In genomic region chr19:16185123-16185924, GRCh38 we compare ENCODE assay signal across 8 cellular contexts. TPM values are rescaled to one million over a fixed set of nuclear protein-coding genes. Genes with fewer than 3 reads are reported as not detected.
DNase-seq lines count a peak whose midpoint lies in the region; ATAC-seq and TF ChIP-seq lines count a peak whose summit lies in the region.

Gene FAM32A (plus strand): TSS chr19:16185410. CDS start chr19:16185443, 33 bp downstream.

- H3F3A ChIP-seq in SU-DHL-6 (ENCODE audit: insufficient read depth) = peaks cover 16% of the 10 kb centered on the region; the same call in 1 of the 2 replicates

- no peaks in the 10 kb centered on the region for H4K20me1 ChIP-seq in SU-DHL-6 (ENCODE audit: low read depth, low read length)

- peaks cover 2% of the 10 kb centered on the region for H3K27me3 Mint-ChIP-seq in activated naive CD8-positive, alpha-beta T cell treated with anti-CD3 and anti-CD28 coated beads, Interleukin-2, amount 10 ng/mL, durations not matched to agents 7 days and 5 days
- H3K27me3 Mint-ChIP-seq in osteocyte (ENCODE audit: unreplicated experiment) = no peaks in the 10 kb centered on the region

- H3K27ac Mint-ChIP-seq in activated naive CD8-positive, alpha-beta T cell treated with anti-CD3 and anti-CD28 coated beads, Interleukin-2, amount 10 ng/mL, durations not matched to agents 7 days and 5 days = peak within 1 kb of the TSS; percentile 92
- H3K27ac Mint-ChIP-seq in osteocyte (ENCODE audit: unreplicated experiment) = peak within 1 kb of the TSS; percentile 99

- peaks cover 23% of the 10 kb centered on the region for H3K79me2 ChIP-seq in SU-DHL-6 (ENCODE audit: insufficient read depth, low read length)

- no peaks in the 10 kb centered on the region for H3K9me2 ChIP-seq in SU-DHL-6 (replicated peaks; ENCODE audit: insufficient read depth, low read length)

- no peaks in the 10 kb centered on the region for H3K27me3 ChIP-seq in SU-DHL-6 (ENCODE audit: low read length)
- no peaks in the 10 kb centered on the region for H3K27me3 ChIP-seq in thymus (ENCODE audit: control insufficient read depth, insufficient read depth)

- POLR2A ChIA-PET in activated naive CD8-positive, alpha-beta T cell treated with anti-CD3 and anti-CD28 coated beads, Interleukin-2, amount 10 ng/mL, durations not matched to agents 7 days and 5 days (lab: Charles Lee) = interaction anchor here (0.6 to 2.0 kb wide), 23 partner anchors 9 to 806 kb away, joined by 3 to 16 read pairs (median 4); partner anchors contain the start of genes AKAP8, AP1M1, HSH2D and RAB8A

- peak within 1 kb of the TSS; percentile 72 for H3K4me2 ChIP-seq in SU-DHL-6 (ENCODE audit: low read depth, low read length, poor library complexity, severe bottlenecking)

- H3K4me1 ChIP-seq in thymus (ENCODE audit: control insufficient read depth, insufficient read depth, low read length) = peaks cover 10% of the 10 kb centered on the region

- H3K4me3 ChIP-seq in GM12864 (ENCODE audit: low read depth, low read length) (peak within 1 kb of the TSS; percentile 76), SU-DHL-6 (ENCODE audit: insufficient read depth, low read length, poor library complexity, severe bottlenecking) (peak within 1 kb of the TSS; percentile 97), thymus (ENCODE audit: low read length) (peak within 1 kb of the TSS; percentile 89)

- no peaks in the 10 kb centered on the region for H3K9me3 Mint-ChIP-seq in activated naive CD8-positive, alpha-beta T cell treated with anti-CD3 and anti-CD28 coated beads, Interleukin-2, amount 10 ng/mL, durations not matched to agents 7 days and 5 days
- H3K9me3 Mint-ChIP-seq in osteocyte (ENCODE audit: unreplicated experiment) = no peaks in the 10 kb centered on the region

- ATAC-seq in HG02678 (IDR thresholded peaks at IDR 0.05; ENCODE audit: unreplicated experiment) = peak; percentile 94
- ATAC-seq in activated naive CD8-positive, alpha-beta T cell treated with anti-CD3 and anti-CD28 coated beads, Interleukin-2, amount 10 ng/mL, durations not matched to agents 7 days and 5 days (ENCODE audit: low read depth) = peak; percentile 96

- no peak for TF ChIP-seq CTCF in GM12864 (IDR thresholded peaks at IDR 0.05; ENCODE audit: low read depth, low read length, missing control alignments)
- TF ChIP-seq CTCF in SU-DHL-6 (IDR thresholded peaks at IDR 0.05; ENCODE audit: insufficient read depth, low read length, poor library complexity, severe bottlenecking) = no peak
- peak; percentile 32 for TF ChIP-seq CTCF in osteocyte (IDR thresholded peaks at IDR 0.05)

- H3K27ac ChIP-seq in SU-DHL-6 (ENCODE audit: low read depth, low read length) = peak within 1 kb of the TSS; percentile 43; the same call in 1 of the 2 replicates
- H3K27ac ChIP-seq in thymus (ENCODE audit: low read depth) = peak within 1 kb of the TSS; percentile 85

- DNase-seq in GM12864 (ENCODE audit: low read depth) (peak; percentile 98), NCI-H128 (lab: John Stamatoyannopoulos, UW; ENCODE audit: unreplicated experiment) (peak; percentile 97), head of caudate nucleus (peak; percentile 91 to 99 (median 97)), osteocyte (ENCODE audit: extremely low spot score, unreplicated experiment) (peak; percentile 99)
- DNase-seq in activated naive CD8-positive, alpha-beta T cell treated with anti-CD3 and anti-CD28 coated beads, Interleukin-2, amount 10 ng/mL, durations not matched to agents 7 days and 5 days = peak; percentile 95

- H3K36me3 Mint-ChIP-seq in activated naive CD8-positive, alpha-beta T cell treated with anti-CD3 and anti-CD28 coated beads, Interleukin-2, amount 10 ng/mL, durations not matched to agents 7 days and 5 days = peaks cover 11% of the 10 kb centered on the region
- peaks cover 17% of the 10 kb centered on the region for H3K36me3 Mint-ChIP-seq in osteocyte (ENCODE audit: unreplicated experiment)

- peak within 1 kb of the TSS; percentile 83 for H3K9ac ChIP-seq in SU-DHL-6 (ENCODE audit: low read length)

- peaks cover 19% of the 10 kb centered on the region for H3K4me1 Mint-ChIP-seq in activated naive CD8-positive, alpha-beta T cell treated with anti-CD3 and anti-CD28 coated beads, Interleukin-2, amount 10 ng/mL, durations not matched to agents 7 days and 5 days
- peaks cover 36% of the 10 kb centered on the region for H3K4me1 Mint-ChIP-seq in osteocyte (ENCODE audit: unreplicated experiment)

- WGBS in thymus = under 1% methylated on average over 51 of the region's 51 CpGs

- intact Hi-C loops in head of caudate nucleus (cut with DNase I) = loop anchor here (5.0 kb wide), 1 partner anchor 73 kb away; the partner anchor contains the start of gene RAB8A

- H2AFZ ChIP-seq in SU-DHL-6 (ENCODE audit: low read depth, low read length, severe bottlenecking) = peak within 1 kb of the TSS; percentile 90

- no peaks in the 10 kb centered on the region for H3K36me3 ChIP-seq in SU-DHL-6 (ENCODE audit: low read length)
- H3K36me3 ChIP-seq in thymus (ENCODE audit: control insufficient read depth, insufficient read depth) = peaks cover 32% of the 10 kb centered on the region

- peak within 1 kb of the TSS; percentile 95 for H3K4me3 Mint-ChIP-seq in activated naive CD8-positive, alpha-beta T cell treated with anti-CD3 and anti-CD28 coated beads, Interleukin-2, amount 10 ng/mL, durations not matched to agents 7 days and 5 days
- H3K4me3 Mint-ChIP-seq in osteocyte (ENCODE audit: unreplicated experiment) = peak within 1 kb of the TSS; percentile 91

- H3K9me3 ChIP-seq in SU-DHL-6 (ENCODE audit: insufficient read depth, low read length) (no peaks in the 10 kb centered on the region), thymus (ENCODE audit: control insufficient read depth) (no peaks in the 10 kb centered on the region)

RNA-seq across cellular contexts. Expression of gene FAM32A, which starts in this region (rescaled TPM):
- total RNA-seq in activated naive CD8-positive, alpha-beta T cell treated with anti-CD3 and anti-CD28 coated beads, Interleukin-2, amount 10 ng/mL, durations not matched to agents 7 days and 5 days = 10 to 100 TPM; 61.4 to 63.4 TPM
- total RNA-seq in osteocyte = 78.8 and 80.2 TPM in 2 replicates
- polyA plus RNA-seq in thymus = 94.2 TPM

Comparison
In these comparisons a context has a peak if more than half of its experiments do, and no peak if none do; other contexts are left out.
1. Peak in every context shown above with its lines: DNase-seq, ATAC-seq, H3K4me3 ChIP-seq and H3K27ac ChIP-seq.